1 cellular context compared by ENCODE assay signal in the genomic region with DNA sequence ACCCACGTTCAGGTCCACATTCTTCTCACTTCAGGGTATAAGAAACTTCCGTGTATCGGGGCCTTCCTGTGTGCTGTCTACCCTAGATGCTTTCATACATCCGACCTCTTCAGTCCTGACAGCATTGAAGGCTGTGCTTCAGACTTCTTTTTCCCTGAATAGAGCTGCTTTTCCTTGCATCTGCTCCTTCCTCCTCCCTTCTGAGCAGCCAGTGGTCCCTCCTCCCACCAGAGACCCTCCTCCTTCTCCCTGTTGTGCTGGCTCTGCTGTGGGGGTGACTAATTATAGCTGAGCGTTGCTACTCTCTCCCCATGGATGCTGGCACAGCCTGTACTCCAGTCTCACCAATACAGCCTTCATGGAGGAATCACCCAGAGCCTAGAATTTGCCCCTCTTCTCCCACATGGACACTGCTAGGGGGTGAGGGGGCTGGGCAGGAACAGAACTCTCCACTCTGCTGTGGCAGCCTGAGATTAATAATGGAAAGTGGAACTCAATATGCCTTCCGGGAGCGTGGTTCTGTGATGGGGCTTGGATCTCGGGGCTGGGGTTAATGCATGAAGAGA.
TF ChIP-seq lines count a peak whose summit lies in the region.

No MANE protein-coding gene starts in this region.

TF ChIP-seq in HCT116, 20 proteins besides CTCF, POLR2A, EP300 and RAD21 (continued from another document):
- TF ChIP-seq, protein P1, sequence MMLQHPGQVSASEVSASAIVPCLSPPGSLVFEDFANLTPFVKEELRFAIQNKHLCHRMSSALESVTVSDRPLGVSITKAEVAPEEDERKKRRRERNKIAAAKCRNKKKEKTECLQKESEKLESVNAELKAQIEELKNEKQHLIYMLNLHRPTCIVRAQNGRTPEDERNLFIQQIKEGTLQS (IDR thresholded peaks at IDR 0.05): no peak
- TF ChIP-seq ZFX (IDR thresholded peaks at IDR 0.05) (no peak), TCF7L2 (IDR thresholded peaks at IDR 0.05; ENCODE audit: borderline replicate concordance, extremely low read depth, insufficient read depth, insufficient read length) (no peak)
- TF ChIP-seq, protein P2, sequence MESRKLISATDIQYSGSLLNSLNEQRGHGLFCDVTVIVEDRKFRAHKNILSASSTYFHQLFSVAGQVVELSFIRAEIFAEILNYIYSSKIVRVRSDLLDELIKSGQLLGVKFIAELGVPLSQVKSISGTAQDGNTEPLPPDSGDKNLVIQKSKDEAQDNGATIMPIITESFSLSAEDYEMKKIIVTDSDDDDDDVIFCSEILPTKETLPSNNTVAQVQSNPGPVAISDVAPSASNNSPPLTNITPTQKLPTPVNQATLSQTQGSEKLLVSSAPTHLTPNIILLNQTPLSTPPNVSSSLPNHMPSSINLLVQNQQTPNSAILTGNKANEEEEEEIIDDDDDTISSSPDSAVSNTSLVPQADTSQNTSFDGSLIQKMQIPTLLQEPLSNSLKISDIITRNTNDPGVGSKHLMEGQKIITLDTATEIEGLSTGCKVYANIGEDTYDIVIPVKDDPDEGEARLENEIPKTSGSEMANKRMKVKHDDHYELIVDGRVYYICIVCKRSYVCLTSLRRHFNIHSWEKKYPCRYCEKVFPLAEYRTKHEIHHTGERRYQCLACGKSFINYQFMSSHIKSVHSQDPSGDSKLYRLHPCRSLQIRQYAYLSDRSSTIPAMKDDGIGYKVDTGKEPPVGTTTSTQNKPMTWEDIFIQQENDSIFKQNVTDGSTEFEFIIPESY (IDR thresholded peaks at IDR 0.05; ENCODE audit: extremely low read depth, insufficient replicate concordance, low read length): no peak
